5 cellular contexts compared by ENCODE assay signal in the genomic region with DNA sequence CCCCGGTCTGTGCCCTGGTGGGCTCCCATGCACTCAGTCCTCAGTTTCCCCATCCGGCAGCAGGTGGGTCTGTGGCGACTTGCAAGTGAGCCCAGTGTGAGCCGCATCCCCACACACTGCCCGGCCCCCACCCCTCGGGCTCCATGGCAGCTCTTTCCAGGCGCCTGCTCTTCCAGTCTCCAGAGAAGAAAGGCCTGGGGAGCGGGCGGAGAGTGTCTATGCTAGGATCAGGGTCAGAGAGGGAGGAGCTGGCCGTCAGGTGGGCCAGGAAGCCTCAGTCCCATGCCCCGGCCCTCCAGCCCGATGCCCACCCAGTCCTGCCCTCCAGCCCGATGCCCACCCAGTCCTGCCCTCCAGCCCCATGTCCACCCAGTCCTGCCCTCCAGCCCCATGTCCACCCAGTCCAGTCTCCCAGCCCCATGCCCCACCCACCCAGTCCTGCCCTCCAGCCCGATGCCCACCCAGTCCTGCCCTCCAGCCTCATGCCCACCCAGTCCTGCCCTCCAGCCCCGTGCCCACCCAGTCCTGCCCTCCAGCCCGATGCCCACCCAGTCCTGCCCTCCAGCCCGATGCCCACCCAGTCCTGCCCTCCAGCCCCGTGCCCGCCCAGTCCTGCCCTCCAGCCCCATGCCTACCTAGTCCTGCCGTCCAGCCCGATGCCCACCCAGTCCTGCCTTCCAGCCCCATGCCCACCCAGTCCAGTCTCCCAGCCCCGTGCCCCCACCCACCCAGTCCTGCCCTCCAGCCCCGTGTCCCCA.
"Had no signal": no experiment of that assay in that cellular context is flagged by ENCODE, and none has a peak within 500 bp of the region (broad histone marks: within the 10 kb centered on the region; RNA-seq: fewer than 3 reads in every experiment).

No MANE protein-coding gene starts in this region.

- H3K27ac ChIP-seq: HL-60 had no signal

- DNase-seq: IMR-90, KBM-7, KG1 had no signal

- FAIRE-seq: HTR-8/SVneo had no signal
